In the genomic region with DNA sequence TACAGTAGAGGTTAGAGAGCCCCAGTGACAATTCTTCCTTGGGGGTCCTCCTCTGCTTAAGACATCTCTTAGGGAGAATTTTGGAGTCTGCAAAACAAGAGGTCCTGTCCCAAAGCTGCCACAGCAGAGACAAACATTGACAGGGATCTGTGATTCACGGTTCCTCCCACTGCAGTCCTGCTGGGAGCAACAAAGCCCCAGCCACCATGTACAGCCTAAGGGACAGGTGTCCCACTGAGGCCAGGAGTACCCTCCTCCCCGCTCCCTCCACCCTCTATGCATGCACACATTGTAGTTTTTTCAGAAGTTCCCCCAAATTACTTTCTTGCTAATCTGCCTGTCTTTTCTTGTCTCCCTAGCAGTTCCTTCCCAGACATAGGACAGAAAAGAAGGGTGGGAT, we compare ENCODE assay signal across 1 cellular context.
TF ChIP-seq lines count a peak whose summit lies in the region.

No MANE protein-coding gene starts in this region.

TF ChIP-seq in GM23338, 12 proteins besides CTCF, POLR2A, EP300 and RAD21 (continued from another document):
- TF ChIP-seq, protein P1, sequence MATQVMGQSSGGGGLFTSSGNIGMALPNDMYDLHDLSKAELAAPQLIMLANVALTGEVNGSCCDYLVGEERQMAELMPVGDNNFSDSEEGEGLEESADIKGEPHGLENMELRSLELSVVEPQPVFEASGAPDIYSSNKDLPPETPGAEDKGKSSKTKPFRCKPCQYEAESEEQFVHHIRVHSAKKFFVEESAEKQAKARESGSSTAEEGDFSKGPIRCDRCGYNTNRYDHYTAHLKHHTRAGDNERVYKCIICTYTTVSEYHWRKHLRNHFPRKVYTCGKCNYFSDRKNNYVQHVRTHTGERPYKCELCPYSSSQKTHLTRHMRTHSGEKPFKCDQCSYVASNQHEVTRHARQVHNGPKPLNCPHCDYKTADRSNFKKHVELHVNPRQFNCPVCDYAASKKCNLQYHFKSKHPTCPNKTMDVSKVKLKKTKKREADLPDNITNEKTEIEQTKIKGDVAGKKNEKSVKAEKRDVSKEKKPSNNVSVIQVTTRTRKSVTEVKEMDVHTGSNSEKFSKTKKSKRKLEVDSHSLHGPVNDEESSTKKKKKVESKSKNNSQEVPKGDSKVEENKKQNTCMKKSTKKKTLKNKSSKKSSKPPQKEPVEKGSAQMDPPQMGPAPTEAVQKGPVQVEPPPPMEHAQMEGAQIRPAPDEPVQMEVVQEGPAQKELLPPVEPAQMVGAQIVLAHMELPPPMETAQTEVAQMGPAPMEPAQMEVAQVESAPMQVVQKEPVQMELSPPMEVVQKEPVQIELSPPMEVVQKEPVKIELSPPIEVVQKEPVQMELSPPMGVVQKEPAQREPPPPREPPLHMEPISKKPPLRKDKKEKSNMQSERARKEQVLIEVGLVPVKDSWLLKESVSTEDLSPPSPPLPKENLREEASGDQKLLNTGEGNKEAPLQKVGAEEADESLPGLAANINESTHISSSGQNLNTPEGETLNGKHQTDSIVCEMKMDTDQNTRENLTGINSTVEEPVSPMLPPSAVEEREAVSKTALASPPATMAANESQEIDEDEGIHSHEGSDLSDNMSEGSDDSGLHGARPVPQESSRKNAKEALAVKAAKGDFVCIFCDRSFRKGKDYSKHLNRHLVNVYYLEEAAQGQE (IDR thresholded peaks at IDR 0.05; ENCODE audit: unreplicated experiment): no peak
- TF ChIP-seq POLR2AphosphoS5 (IDR thresholded peaks at IDR 0.05; ENCODE audit: low read depth) (no peak), JUNB (IDR thresholded peaks at IDR 0.05; ENCODE audit: unreplicated experiment) (no peak), CREB1 (CRISPR knock-in tag; IDR thresholded peaks at IDR 0.05; ENCODE audit: low read depth) (no peak), NANOG (IDR thresholded peaks at IDR 0.05; ENCODE audit: borderline replicate concordance) (no peak)
- TF ChIP-seq, protein P2, sequence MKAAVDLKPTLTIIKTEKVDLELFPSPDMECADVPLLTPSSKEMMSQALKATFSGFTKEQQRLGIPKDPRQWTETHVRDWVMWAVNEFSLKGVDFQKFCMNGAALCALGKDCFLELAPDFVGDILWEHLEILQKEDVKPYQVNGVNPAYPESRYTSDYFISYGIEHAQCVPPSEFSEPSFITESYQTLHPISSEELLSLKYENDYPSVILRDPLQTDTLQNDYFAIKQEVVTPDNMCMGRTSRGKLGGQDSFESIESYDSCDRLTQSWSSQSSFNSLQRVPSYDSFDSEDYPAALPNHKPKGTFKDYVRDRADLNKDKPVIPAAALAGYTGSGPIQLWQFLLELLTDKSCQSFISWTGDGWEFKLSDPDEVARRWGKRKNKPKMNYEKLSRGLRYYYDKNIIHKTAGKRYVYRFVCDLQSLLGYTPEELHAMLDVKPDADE (IDR thresholded peaks at IDR 0.05): no peak
